14 cellular contexts compared by ENCODE assay signal in the genomic region with DNA sequence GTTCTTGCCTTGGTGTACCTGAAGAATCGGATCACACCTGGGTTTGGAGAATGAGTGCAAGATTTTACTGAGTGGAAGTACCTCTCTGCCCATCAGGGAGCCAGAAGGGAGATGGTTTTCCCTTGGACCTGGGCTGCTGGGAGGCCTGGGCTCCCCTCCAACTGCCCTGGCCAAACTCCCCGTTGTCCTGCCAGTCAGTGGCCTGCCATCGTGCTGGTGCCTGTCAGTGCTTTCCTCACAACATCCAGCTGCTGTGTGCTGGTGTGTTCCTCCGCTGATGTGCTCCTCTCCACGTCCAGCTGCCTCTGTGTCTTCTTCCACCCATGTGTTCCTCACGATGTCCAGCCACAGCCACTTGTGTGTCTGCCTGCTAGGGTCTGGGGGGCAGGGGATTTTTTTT.
"Had no signal": no experiment of that assay in that cellular context is flagged by ENCODE, and none has a peak within 500 bp of the region (broad histone marks: within the 10 kb centered on the region; RNA-seq: fewer than 3 reads in every experiment).

No MANE protein-coding gene starts in this region.

- H3K27me3 ChIP-seq: colonic mucosa, gastroesophageal sphincter, ovary had no signal

- DNase-seq: activated CD4-positive, alpha-beta T cell treated with anti-CD3 and anti-CD28 coated beads for 36 hours; activated CD8-positive, alpha-beta memory T cell treated with anti-CD3 and anti-CD28 coated beads, Interleukin-2, amount 50 U/mL, for 4 hours; activated CD8-positive, alpha-beta T cell treated with anti-CD3 and anti-CD28 coated beads for 36 hours; activated naive CD8-positive, alpha-beta T cell treated with anti-CD3 and anti-CD28 coated beads, Interleukin-2, amount 50 U/mL, for 24 hours; colonic mucosa; effector CD8-positive, alpha-beta T cell; mesendoderm; ovary; stimulated activated CD4-positive, alpha-beta T cell treated with anti-CD3 and anti-CD28 coated beads, Interleukin-15, amount 100 ng/mL, for 24 hours; stimulated activated CD4-positive, alpha-beta T cell treated with anti-CD3 and anti-CD28 coated beads, Interleukin-4, amount 100 ng/mL, for 24 hours; T-cell; WERI-Rb-1 had no signal

- H3K27ac ChIP-seq: colonic mucosa, epithelial cell of prostate, gastroesophageal sphincter, ovary, WERI-Rb-1 had no signal

- ATAC-seq: activated CD4-positive, alpha-beta T cell treated with anti-CD3 and anti-CD28 coated beads for 36 hours; activated CD8-positive, alpha-beta T cell treated with anti-CD3 and anti-CD28 coated beads for 36 hours; activated naive CD8-positive, alpha-beta T cell treated with anti-CD3 and anti-CD28 coated beads, Interleukin-2, amount 50 U/mL, for 24 hours; gastroesophageal sphincter; T-cell had no signal
